In genomic region chr17:58993322-58993721, GRCh38 we compare ENCODE assay signal across 15 cellular contexts.
DNase-seq lines count a peak whose midpoint lies in the region; ATAC-seq, FAIRE-seq and TF ChIP-seq lines count a peak whose summit lies in the region.
"Had no signal": no experiment of that assay in that cellular context is flagged by ENCODE, and none has a peak within 500 bp of the region (broad histone marks: within the 10 kb centered on the region; RNA-seq: fewer than 3 reads in every experiment).

No MANE protein-coding gene starts in this region.

- TF ChIP-seq CTCF in IMR-90 (conservative IDR thresholded peaks at IDR 0.05; ENCODE audit: low read depth, low read length) = no peak
- no peak for TF ChIP-seq CTCF in endothelial cell of umbilical vein (IDR thresholded peaks at IDR 0.05; ENCODE audit: extremely low read depth in 1 of 2, insufficient read depth in 1 of 2, low read depth in 1 of 2, low read length in 2 of 2)
- no peak for TF ChIP-seq CTCF in osteocyte (IDR thresholded peaks at IDR 0.05)

- peak overlapping the region; percentile 74 for H3K14ac ChIP-seq in IMR-90 (replicated peaks; ENCODE audit: low read depth, low read length)

- H3K4me3 ChIP-seq in GM23248 = no peak overlapping the region
- no peak overlapping the region for H3K4me3 ChIP-seq in IMR-90 (ENCODE audit: insufficient read depth, low read depth, low read length)
- H3K4me3 ChIP-seq in endothelial cell of umbilical vein (replicated peaks in 1 of 3; ENCODE audit: insufficient read depth in 1 of 3, low read depth in 1 of 3, low read length in 3 of 3) = no peak overlapping the region
- H3K4me3 ChIP-seq: SJCRH30, vagina had no signal

- no peak overlapping the region; the same call in 1 of the 2 replicates for H3K18ac ChIP-seq in IMR-90 (ENCODE audit: low read depth, low read length)

- intact Hi-C loops in IMR-90 (cut with micrococcal nuclease) = no loop called here
- intact Hi-C loops in endothelial cell of umbilical vein (cut with micrococcal nuclease) = no loop called here
- intact Hi-C loops in sciatic nerve (cut with DNase I) = no loop called here

- H2AK9ac ChIP-seq in IMR-90 (replicated peaks; ENCODE audit: low read depth, low read length, poor library complexity) = no peak overlapping the region

- no peak for ATAC-seq in IMR-90 (ENCODE audit: low read depth)
- ATAC-seq in sciatic nerve = no peak
- ATAC-seq in GM21423 (IDR thresholded peaks at IDR 0.05; ENCODE audit: unreplicated experiment) = no peak

- peak overlapping the region; percentile 19; the same call in 1 of the 2 replicates for H4K91ac ChIP-seq in IMR-90 (ENCODE audit: insufficient read depth, low read depth, low read length)

- H3K9me2 ChIP-seq in GM23248 (ENCODE audit: insufficient read depth) = no peaks in the 10 kb centered on the region

- H3K9me3 Mint-ChIP-seq in osteocyte (ENCODE audit: unreplicated experiment) = peaks cover 5% of the 10 kb centered on the region
- H3K9me3 Mint-ChIP-seq: T-helper 2 cell treated with Interferon-gamma antibody and Interleukin-4, amounts not matched to agents 5 μg/mL and 100 μg/mL, for 36 hours had no signal

- H3K27me3 Mint-ChIP-seq in osteocyte (ENCODE audit: unreplicated experiment) = no peaks in the 10 kb centered on the region

- H3K4ac ChIP-seq in IMR-90 (ENCODE audit: low read depth, low read length) = peak overlapping the region; percentile 72

- BruUV-seq in IMR-90 (replicated peaks; lab: Mats Ljungman, UMichigan) (no TSS peak), endothelial cell of umbilical vein (replicated peaks; lab: Mats Ljungman, UMichigan) (no TSS peak)

- H3F3A ChIP-seq in GM23248 (ENCODE audit: insufficient read depth) = 0 out of 2 replicates have a peak, but pooled peaks cover 6% of the 10 kb centered on the region

- H3K27ac Mint-ChIP-seq in osteocyte (ENCODE audit: unreplicated experiment) = peak overlapping the region; percentile 92
- H3K27ac Mint-ChIP-seq: T-helper 2 cell treated with Interferon-gamma antibody and Interleukin-4, amounts not matched to agents 5 μg/mL and 100 μg/mL, for 36 hours had no signal

- H3K9me3 ChIP-seq in GM23248 (ENCODE audit: low read depth) (no peaks in the 10 kb centered on the region), IMR-90 (ENCODE audit: control insufficient read depth, insufficient read depth, low read length) (no peaks in the 10 kb centered on the region), endothelial cell of umbilical vein (replicated peaks; ENCODE audit: control insufficient read depth, insufficient read depth, low read length) (no peaks in the 10 kb centered on the region)
- H3K9me3 ChIP-seq: SJCRH30, vagina had no signal

- no peak for FAIRE-seq in endothelial cell of umbilical vein (lab: Jason Lieb, UNC)

- H3K23ac ChIP-seq in IMR-90 (ENCODE audit: low read depth, low read length) = peak overlapping the region; percentile 24; the same call in 1 of the 2 replicates

- H2BK5ac ChIP-seq in IMR-90 (ENCODE audit: low read depth, low read length, poor library complexity, severe bottlenecking) = peak overlapping the region; percentile 65

- DNase-seq in GM23248 (no peak), IMR-90 (no peak), endothelial cell of umbilical vein (ENCODE audit: low read depth, low spot score) (no peak), osteocyte (ENCODE audit: extremely low spot score, unreplicated experiment) (no peak), sciatic nerve (ENCODE audit: low spot score) (no peak), NCI-H446 treated with DMSO at 0.1 percent for 48 hours (lab: John Stamatoyannopoulos, UW) (no peak), NCI-H2107 (lab: John Stamatoyannopoulos, UW) (no peak)
- DNase-seq: effector memory CD4-positive, alpha-beta T cell; Kasumi-1; NCI-H1105; NCI-H2171 had no signal

- peak overlapping the region; percentile 72; the same call in 1 of the 2 replicates for H2BK20ac ChIP-seq in IMR-90 (ENCODE audit: low read depth, low read length)

- H3K4me2 ChIP-seq in GM23248 (ENCODE audit: unreplicated experiment) (no peak overlapping the region), IMR-90 (ENCODE audit: low read depth, low read length) (no peak overlapping the region), endothelial cell of umbilical vein (ENCODE audit: insufficient read depth, low read length) (no peak overlapping the region)

- no peak for TF ChIP-seq RAD21 in IMR-90 (IDR thresholded peaks at IDR 0.05; ENCODE audit: low read length)

- H2BK120ac ChIP-seq in IMR-90 (ENCODE audit: low read depth, low read length) = peak overlapping the region; percentile 62; the same call in 1 of the 2 replicates

- POLR2A ChIA-PET in IMR-90 (lab: Charles Lee; ENCODE audit: unreplicated experiment) = no interaction called here
- POLR2A ChIA-PET in endothelial cell of umbilical vein (lab: Charles Lee) = no interaction called here

- H3K4me1 ChIP-seq in GM23248 (ENCODE audit: insufficient read depth) (peaks cover 19% of the 10 kb centered on the region), IMR-90 (ENCODE audit: control insufficient read depth, insufficient read depth, low read length) (peaks cover 11% of the 10 kb centered on the region), endothelial cell of umbilical vein (ENCODE audit: control insufficient read depth, extremely low read depth, insufficient read depth, low read length) (peaks cover 6% of the 10 kb centered on the region)
- H3K4me1 ChIP-seq: SJCRH30, vagina had no signal

- H4K20me1 ChIP-seq in GM23248 (ENCODE audit: insufficient read depth) (no peaks in the 10 kb centered on the region), IMR-90 (ENCODE audit: insufficient read depth, low read length) (no peaks in the 10 kb centered on the region), endothelial cell of umbilical vein (replicated peaks; ENCODE audit: control insufficient read depth, extremely low read depth, insufficient read depth, low read length) (no peaks in the 10 kb centered on the region)

- no peak overlapping the region for H3K9ac ChIP-seq in GM23248
- H3K9ac ChIP-seq in IMR-90 (ENCODE audit: low read depth, low read length) = no peak overlapping the region
- no peak overlapping the region for H3K9ac ChIP-seq in endothelial cell of umbilical vein (replicated peaks; ENCODE audit: extremely low read depth, insufficient read depth, low read length)

- H2AK5ac ChIP-seq in IMR-90 (ENCODE audit: low read depth, low read length) = peak overlapping the region; percentile 62; the same call in 1 of the 2 replicates

- H3K36me3 Mint-ChIP-seq in osteocyte (ENCODE audit: unreplicated experiment) = peaks cover 23% of the 10 kb centered on the region

- H4K5ac ChIP-seq in IMR-90 (ENCODE audit: low read depth, low read length) = no peak overlapping the region

- H2BK15ac ChIP-seq in IMR-90 (ENCODE audit: low read depth, low read length) = peak overlapping the region; percentile 92; the same call in 2 of the 3 replicates

- H3K9me1 ChIP-seq in IMR-90 (ENCODE audit: insufficient read depth, low read length) (no peaks in the 10 kb centered on the region; the same call in 1 of the 2 replicates), endothelial cell of umbilical vein (replicated peaks; ENCODE audit: control insufficient read depth, extremely low read depth, insufficient read depth, low read length) (no peaks in the 10 kb centered on the region)

- H3K27me3 ChIP-seq in GM23248 (replicated peaks; ENCODE audit: insufficient read depth) = no peaks in the 10 kb centered on the region
- no peaks in the 10 kb centered on the region for H3K27me3 ChIP-seq in IMR-90 (ENCODE audit: control insufficient read depth, insufficient read depth, low read length)
- H3K27me3 ChIP-seq in endothelial cell of umbilical vein (ENCODE audit: control insufficient read depth in 2 of 2, insufficient read depth in 2 of 2, low read length in 2 of 2) = no peaks in the 10 kb centered on the region
- H3K27me3 ChIP-seq: SJCRH30, vagina had no signal

- dilution Hi-C loops in IMR-90 (cut with HindIII; ENCODE audit: low sequenced_read_pairs, unreplicated experiment) (no loop called here), endothelial cell of umbilical vein (cut with MboI; ENCODE audit: extremely low pct_ligation_motif_present, low sequenced_read_pairs) (no loop called here)

- H3K56ac ChIP-seq in IMR-90 (ENCODE audit: extremely low read depth, insufficient read depth, low read length) = no peak overlapping the region

- H3K4me3 Mint-ChIP-seq in osteocyte (ENCODE audit: unreplicated experiment) = no peak overlapping the region
- H3K4me3 Mint-ChIP-seq: T-helper 2 cell treated with Interferon-gamma antibody and Interleukin-4, amounts not matched to agents 5 μg/mL and 100 μg/mL, for 36 hours had no signal

- WGBS in GM23248 (ENCODE audit: low coverage in 1 of 2, low lambda C conversion rate in 2 of 2, missing lambda C conversion rate in 2 of 2), 2 experiments = 96 to 98% methylated on average over 6 of the region's 6 CpGs
- WGBS in IMR-90 (ENCODE audit: extremely low coverage in 2 of 2, insufficient read length in 1 of 2), 2 experiments = 89% methylated on average over 4 of the region's 6 CpGs; no CpG with 5 or more reads in 1 of the 2 experiments

- no peak overlapping the region for H2AFZ ChIP-seq in GM23248
- H2AFZ ChIP-seq in IMR-90 (replicated peaks; ENCODE audit: low read length, poor library complexity) = no peak overlapping the region
- no peak overlapping the region for H2AFZ ChIP-seq in endothelial cell of umbilical vein (ENCODE audit: low read depth, low read length)

- no peak for TF ChIP-seq POLR2A in IMR-90 (IDR thresholded peaks at IDR 0.05; ENCODE audit: low read depth, low read length)
- no peak for TF ChIP-seq POLR2A in endothelial cell of umbilical vein (IDR thresholded peaks at IDR 0.05; ENCODE audit: low read depth, low read length)

- CTCF ChIA-PET in IMR-90 (lab: Yijun Ruan, JAX) (interaction anchor here (0.6 kb wide), 1 partner anchor 283 kb away, joined by 3 read pairs; no protein-coding TSS in a partner anchor), endothelial cell of umbilical vein (lab: Charles Lee) (interaction anchor here (1.0 to 2.3 kb wide), 4 partner anchors 9 to 475 kb away, joined by 3 to 7 read pairs (median 4); no protein-coding TSS in a partner anchor)

- H4K8ac ChIP-seq in IMR-90 (ENCODE audit: low read depth in 2 of 2, low read length in 2 of 2) = peak overlapping the region in 1 of 2 experiments; percentile 6; a peak in 1 of 4 replicates

- H3K79me1 ChIP-seq in IMR-90 (ENCODE audit: low read depth in 1 of 2, low read length in 2 of 2) = peaks cover 0 to 6% of the 10 kb centered on the region in 2 experiments; a peak in 1 of 4 replicates

- no peaks in the 10 kb centered on the region for H3K79me2 ChIP-seq in GM23248 (ENCODE audit: insufficient read depth)
- no peaks in the 10 kb centered on the region for H3K79me2 ChIP-seq in endothelial cell of umbilical vein (ENCODE audit: control insufficient read depth, insufficient read depth, low read length)

- 0 out of 2 replicates have a peak overlapping the region, but pooled peaks have one; percentile 28 for H3K27ac ChIP-seq in GM23248
- no peak overlapping the region for H3K27ac ChIP-seq in IMR-90 (ENCODE audit: insufficient read depth, low read length)
- peak overlapping the region; percentile 8 for H3K27ac ChIP-seq in endothelial cell of umbilical vein (ENCODE audit: insufficient read depth, low read depth, low read length)
- H3K27ac ChIP-seq: SJCRH30, vagina had no signal

- H3K36me3 ChIP-seq in GM23248 (ENCODE audit: low read depth) = no peaks in the 10 kb centered on the region
- H3K36me3 ChIP-seq in IMR-90 (ENCODE audit: control insufficient read depth, insufficient read depth, low read length) = no peaks in the 10 kb centered on the region; the same call in 1 of the 2 replicates
- H3K36me3 ChIP-seq in endothelial cell of umbilical vein (ENCODE audit: control insufficient read depth in 2 of 2, extremely low read depth in 1 of 2, insufficient read depth in 2 of 2, low read length in 2 of 2) = peaks cover 4 to 5% of the 10 kb centered on the region in 2 experiments
- H3K36me3 ChIP-seq: SJCRH30 had no signal

- in situ Hi-C loops in GM23248 (cut with MboI) (loop anchor here (10.0 kb wide), 1 partner anchor 289 kb away; no protein-coding TSS in a partner anchor), IMR-90 (cut with MboI; ENCODE audit: low sequenced_read_pairs) (no loop called here)

- peaks cover 36% of the 10 kb centered on the region for H3K4me1 Mint-ChIP-seq in osteocyte (ENCODE audit: unreplicated experiment)
